In genomic region chr9:108834959-108835696, GRCh38 we compare ENCODE assay signal across 17 cellular contexts. TPM values are rescaled to one million over a fixed set of nuclear protein-coding genes. Genes with fewer than 3 reads are reported as not detected.
A peak's percentile ranks its signal among the peaks of the same experiment; 100 is the strongest.
DNase-seq lines count a peak whose midpoint lies in the region; ATAC-seq lines count a peak whose summit lies in the region.
"Had no signal": no experiment of that assay in that cellular context is flagged by ENCODE, and none has a peak within 500 bp of the region (broad histone marks: within the 10 kb centered on the region; RNA-seq: fewer than 3 reads in every experiment).

No MANE protein-coding gene starts in this region.

- no peak overlapping the region for H3K9ac ChIP-seq in BLaER1

- no peaks in the 10 kb centered on the region for H3K36me3 ChIP-seq in BLaER1
- H3K36me3 ChIP-seq: HAP-1, neutrophil had no signal

- H3K27ac ChIP-seq in BLaER1: peak overlapping the region; percentile 53; the same call in 1 of the 2 replicates
- H3K27ac ChIP-seq in epithelial cell of prostate: peak overlapping the region; percentile 99
- H3K27ac ChIP-seq: A549, neutrophil had no signal

- ATAC-seq in HG03039 (IDR thresholded peaks at IDR 0.05; ENCODE audit: unreplicated experiment): no peak
- ATAC-seq in HG03432 (IDR thresholded peaks at IDR 0.05; ENCODE audit: unreplicated experiment): no peak
- ATAC-seq in GM18511 (IDR thresholded peaks at IDR 0.05; ENCODE audit: unreplicated experiment): no peak

- peak overlapping the region; percentile 31; the same call in 1 of the 2 replicates for H3K4me3 ChIP-seq in BLaER1
- H3K4me3 ChIP-seq: A549, HAP-1 had no signal

- H3K9me3 ChIP-seq in BLaER1: peaks cover 5% of the 10 kb centered on the region; the same call in 1 of the 2 replicates
- H3K9me3 ChIP-seq: A549, HAP-1, neutrophil had no signal

- H3K27me3 ChIP-seq in BLaER1: no peaks in the 10 kb centered on the region
- H3K27me3 ChIP-seq: neutrophil had no signal

- DNase-seq in HT1080 (ENCODE audit: low read depth) (peak; percentile 50), RPMI7951 (ENCODE audit: low read depth) (peak; percentile 73), epithelial cell of prostate (ENCODE audit: low read depth, low spot score) (peak; percentile 85), NCI-H526 treated with DMSO at 0.1 percent for 48 hours (lab: John Stamatoyannopoulos, UW) (no peak)
- DNase-seq: activated gamma-delta T cell, NCI-H1105, small intestine had no signal

- H4K20me1 ChIP-seq in BLaER1: no peaks in the 10 kb centered on the region

- peak overlapping the region; percentile 81 for H3K4me2 ChIP-seq in BLaER1
- H3K4me2 ChIP-seq: A549 had no signal

- H3K4me1 ChIP-seq in BLaER1: peaks cover 66% of the 10 kb centered on the region
- H3K4me1 ChIP-seq: A549, HAP-1 had no signal

RNA-seq across cellular contexts. Expression of gene ACTL7B, which starts 20.7 kb away (rescaled TPM):
- not detected in 2 replicates for total RNA-seq in HT1080 (2014; rRNA removed; shearing (Covaris generic))
- polyA plus RNA-seq in HT1080 (2015; cell fraction: cytosol; rRNA removed): not detected in 2 replicates
- polyA plus RNA-seq in HT1080 (2015; cell fraction: nucleus; rRNA removed): not detected in 2 replicates
- total RNA-seq in RPMI7951 (2014; rRNA removed; shearing (Covaris generic)): not detected in 2 replicates
- total RNA-seq: lung microvascular endothelial cell; subcutaneous adipose tissue; T-helper 2 cell treated with Interferon-gamma antibody and Interleukin-4, amounts not matched to agents 100 ng/mL and 5 ng/mL, for 36 hours had no signal
- polyA plus RNA-seq: A549, small intestine had no signal

RNA-seq across cellular contexts. Expression of gene ACTL7A, which starts 26.9 kb away (rescaled TPM):
- not detected in 2 replicates for total RNA-seq in HT1080 (2014; rRNA removed; shearing (Covaris generic))
- polyA plus RNA-seq in HT1080 (2015; cell fraction: cytosol; rRNA removed): not detected in 2 replicates
- polyA plus RNA-seq in HT1080 (2015; cell fraction: nucleus; rRNA removed): not detected in 2 replicates
- total RNA-seq in RPMI7951 (2014; rRNA removed; shearing (Covaris generic)): not detected in 2 replicates
- total RNA-seq: lung microvascular endothelial cell; subcutaneous adipose tissue; T-helper 2 cell treated with Interferon-gamma antibody and Interleukin-4, amounts not matched to agents 100 ng/mL and 5 ng/mL, for 36 hours had no signal
- polyA plus RNA-seq: A549, small intestine had no signal
